ENCODE assay signal across 12 cellular contexts in genomic region chr6:36997811-36998722, GRCh38. TPM values are rescaled to one million over a fixed set of nuclear protein-coding genes. Genes with fewer than 3 reads are reported as not detected.
DNase-seq lines count a peak whose midpoint lies in the region; ATAC-seq, FAIRE-seq and TF ChIP-seq lines count a peak whose summit lies in the region.
"Had no signal": no experiment of that assay in that cellular context is flagged by ENCODE, and none has a peak within 500 bp of the region (broad histone marks: within the 10 kb centered on the region; RNA-seq: fewer than 3 reads in every experiment).

No MANE protein-coding gene starts in this region.

- no peak for ATAC-seq in naive B cell (ENCODE audit: low read depth in 2 of 2)
- ATAC-seq: activated CD4-positive, CD25-positive, alpha-beta regulatory T cell treated with anti-CD3 and anti-CD28 coated beads, Interleukin-2, amount 50 U/mL, for 24 hours had no signal

- peak overlapping the region in 4 of 6 donors; percentile 54 to 87 (median 67) for H3K27ac Mint-ChIP-seq in naive B cell

- peak overlapping the region in 2 of 8 donors; percentile 62 to 70 for H3K4me3 Mint-ChIP-seq in naive B cell

- H3K9me3 Mint-ChIP-seq in naive B cell: no peaks in the 10 kb centered on the region

- in situ Hi-C loops in SK-MEL-5 (cut with HindIII; ENCODE audit: low pct_unique_long_range_greater_than_20kb, low sequenced_read_pairs): no loop called here

- FAIRE-seq in H54 (lab: Jason Lieb, UNC): no peak
- FAIRE-seq: G401.6 had no signal

- H3K36me3 Mint-ChIP-seq in naive B cell: no peaks in the 10 kb centered on the region

- H3K27ac ChIP-seq in temporal lobe (ENCODE audit: low read depth, low read length): peak overlapping the region; percentile 80

- no peaks in the 10 kb centered on the region for H3K27me3 Mint-ChIP-seq in naive B cell

- DNase-seq in SK-MEL-5 (ENCODE audit: low read depth, low spot score) (peak; percentile 60), fibroblast of gingiva (ENCODE audit: low read depth) (peak; percentile 74), naive B cell (no peak), H54 (ENCODE audit: insufficient read length, low spot score) (no peak), RKO (ENCODE audit: low spot score) (no peak), DMS153 treated with DMSO at 0.1 percent for 48 hours (lab: John Stamatoyannopoulos, UW; ENCODE audit: unreplicated experiment) (no peak), NCI-H1694 treated with DMSO at 0.1 percent for 48 hours (lab: John Stamatoyannopoulos, UW) (no peak)
- DNase-seq: activated gamma-delta T cell treated with Interleukin-2 at 50 U/mL for 16 hours had no signal

- peaks cover 36 to 50% (median 43%) of the 10 kb centered on the region in 3 donors for H3K4me1 Mint-ChIP-seq in naive B cell

- no peak for TF ChIP-seq POLR2A in H54 (IDR thresholded peaks at IDR 0.05; ENCODE audit: low read depth, low read length)

RNA-seq across cellular contexts. Expression of gene FGD2, which starts 7.4 kb away (rescaled TPM):
- 0.08 TPM in 1 of 2 replicates, not detected in the other for total RNA-seq in SK-MEL-5 (2014; rRNA removed; shearing (Covaris generic))
- not detected in 2 replicates for polyA plus RNA-seq in SK-MEL-5 (2015; cell fraction: cytosol; rRNA removed)
- not detected in 2 replicates for polyA plus RNA-seq in SK-MEL-5 (2015; cell fraction: nucleus; rRNA removed)
- 100 to 1,000 TPM in 1 of 6 donors, 10 to 100 TPM in 5; 31.5 to 133 (median 69.2) TPM for polyA plus RNA-seq in naive B cell (ENCODE audit: low read depth in 6 of 6)
- total RNA-seq in temporal lobe: 2.2 TPM
- total RNA-seq: fibroblast of lung had no signal
- polyA plus RNA-seq: fibroblast of lung had no signal

RNA-seq across cellular contexts. Expression of gene MTCH1, which starts 12.1 kb away (rescaled TPM):
- 214 and 222 TPM in 2 replicates for total RNA-seq in SK-MEL-5 (2014; rRNA removed; shearing (Covaris generic))
- 170 and 173 TPM in 2 replicates for polyA plus RNA-seq in SK-MEL-5 (2015; cell fraction: cytosol; rRNA removed)
- polyA plus RNA-seq in SK-MEL-5 (2015; cell fraction: nucleus; rRNA removed): 241 and 246 TPM in 2 replicates
- polyA plus RNA-seq in naive B cell (ENCODE audit: low read depth in 6 of 6): 10 to 100 TPM; 69.5 to 89.8 (median 88.3) TPM
- 131 TPM for total RNA-seq in temporal lobe

RNA-seq across cellular contexts. Expression of gene PI16, which starts 43.5 kb away (rescaled TPM):
- not detected in 2 replicates for total RNA-seq in SK-MEL-5 (2014; rRNA removed; shearing (Covaris generic))
- polyA plus RNA-seq in SK-MEL-5 (2015; cell fraction: cytosol; rRNA removed): not detected in 2 replicates
- not detected in 2 replicates for polyA plus RNA-seq in SK-MEL-5 (2015; cell fraction: nucleus; rRNA removed)
- polyA plus RNA-seq in naive B cell (ENCODE audit: low read depth in 6 of 6): 1 to 10 TPM; 1.2 to 6.2 (median 2.6) TPM
- total RNA-seq in temporal lobe: 0.25 TPM
- total RNA-seq: fibroblast of lung had no signal

Comparison
In these comparisons a context has a peak if more than half of its experiments do, and no peak if none do; other contexts are left out.
1. DNase-seq: peak in SK-MEL-5 (single experiment) and fibroblast of gingiva (single experiment); none in naive B cell (single experiment), H54 (single experiment), RKO (single experiment), DMS153 treated with DMSO at 0.1 percent for 48 hours (single experiment) and NCI-H1694 treated with DMSO at 0.1 percent for 48 hours (single experiment).